In genomic region chr3:3109407-3110298, GRCh38 we compare ENCODE assay signal across 9 cellular contexts. TPM values are rescaled to one million over a fixed set of nuclear protein-coding genes. Genes with fewer than 3 reads are reported as not detected.
DNase-seq lines count a peak whose midpoint lies in the region; ATAC-seq and TF ChIP-seq lines count a peak whose summit lies in the region.
"Had no signal": no experiment of that assay in that cellular context is flagged by ENCODE, and none has a peak within 500 bp of the region (broad histone marks: within the 10 kb centered on the region; RNA-seq: fewer than 3 reads in every experiment).

No MANE protein-coding gene starts in this region.

- peaks cover 3% of the 10 kb centered on the region for H3K27me3 Mint-ChIP-seq in activated naive CD8-positive, alpha-beta T cell treated with anti-CD3 and anti-CD28 coated beads, Interleukin-2, amount 50 U/mL, for 24 hours
- peaks cover 17% of the 10 kb centered on the region for H3K27me3 Mint-ChIP-seq in activated naive CD8-positive, alpha-beta T cell treated with anti-CD3 and anti-CD28 coated beads for 36 hours
- peaks cover 0 to 8% of the 10 kb centered on the region in 2 donors for H3K27me3 Mint-ChIP-seq in stimulated activated naive B cell treated with anti-CD40 and anti-IgM and Interleukin-4, amounts not matched to agents 10 μg/mL and 1 μg/mL and 100 μg/mL, for 72 hours

- ATAC-seq in activated naive CD8-positive, alpha-beta T cell treated with anti-CD3 and anti-CD28 coated beads, Interleukin-2, amount 50 U/mL, for 24 hours, result peak; percentile 40
- ATAC-seq in HG03039 (IDR thresholded peaks at IDR 0.05; ENCODE audit: unreplicated experiment), result peak; percentile 69
- peak; percentile 60 to 61 for ATAC-seq in stimulated activated naive B cell treated with anti-CD40 and anti-IgM and Interleukin-4, amounts not matched to agents 10 μg/mL and 1 μg/mL and 100 μg/mL, for 72 hours (replicated peaks)

- peaks cover 18% of the 10 kb centered on the region for H3K4me1 Mint-ChIP-seq in activated naive CD8-positive, alpha-beta T cell treated with anti-CD3 and anti-CD28 coated beads, Interleukin-2, amount 50 U/mL, for 24 hours
- peaks cover 4% of the 10 kb centered on the region for H3K4me1 Mint-ChIP-seq in activated naive CD8-positive, alpha-beta T cell treated with anti-CD3 and anti-CD28 coated beads for 36 hours
- H3K4me1 Mint-ChIP-seq in stimulated activated naive B cell treated with anti-CD40 and anti-IgM and Interleukin-4, amounts not matched to agents 10 μg/mL and 1 μg/mL and 100 μg/mL, for 72 hours, result peaks cover 21 to 42% of the 10 kb centered on the region in 2 donors

- H3K27ac Mint-ChIP-seq in activated naive CD8-positive, alpha-beta T cell treated with anti-CD3 and anti-CD28 coated beads, Interleukin-2, amount 50 U/mL, for 24 hours, result no peak overlapping the region
- H3K27ac Mint-ChIP-seq in activated naive CD8-positive, alpha-beta T cell treated with anti-CD3 and anti-CD28 coated beads for 36 hours, result no peak overlapping the region
- no peak overlapping the region for H3K27ac Mint-ChIP-seq in stimulated activated naive B cell treated with anti-CD40 and anti-IgM and Interleukin-4, amounts not matched to agents 10 μg/mL and 1 μg/mL and 100 μg/mL, for 72 hours

- H3K4me3 ChIP-seq in WI38 (ENCODE audit: low read depth, low read length), result 0 out of 2 replicates have a peak overlapping the region, but pooled peaks have one; percentile 14
- H3K4me3 ChIP-seq: tibial artery had no signal

- POLR2A ChIA-PET in HEK293T (lab: Yijun Ruan, JAX), result no interaction called here

- DNase-seq in activated naive CD8-positive, alpha-beta T cell treated with anti-CD3 and anti-CD28 coated beads, Interleukin-2, amount 50 U/mL, for 24 hours, result no peak
- no peak for DNase-seq in activated naive CD8-positive, alpha-beta T cell treated with anti-CD3 and anti-CD28 coated beads for 36 hours
- no peak for DNase-seq in stimulated activated naive B cell treated with anti-CD40 and anti-IgM and Interleukin-4, amounts not matched to agents 10 μg/mL and 1 μg/mL and 100 μg/mL, for 72 hours
- DNase-seq in HCEC 1CT (no peak), GM20000 (ENCODE audit: low spot score) (no peak), HEK293T (ENCODE audit: extremely low spot score) (no peak)
- DNase-seq: tibial artery had no signal

- no peaks in the 10 kb centered on the region for H3K9me3 Mint-ChIP-seq in activated naive CD8-positive, alpha-beta T cell treated with anti-CD3 and anti-CD28 coated beads, Interleukin-2, amount 50 U/mL, for 24 hours
- no peaks in the 10 kb centered on the region for H3K9me3 Mint-ChIP-seq in activated naive CD8-positive, alpha-beta T cell treated with anti-CD3 and anti-CD28 coated beads for 36 hours
- H3K9me3 Mint-ChIP-seq in stimulated activated naive B cell treated with anti-CD40 and anti-IgM and Interleukin-4, amounts not matched to agents 10 μg/mL and 1 μg/mL and 100 μg/mL, for 72 hours, result peaks cover 0 to 4% of the 10 kb centered on the region in 2 donors

- peak overlapping the region; percentile 7 for H3K4me3 Mint-ChIP-seq in activated naive CD8-positive, alpha-beta T cell treated with anti-CD3 and anti-CD28 coated beads, Interleukin-2, amount 50 U/mL, for 24 hours
- H3K4me3 Mint-ChIP-seq in activated naive CD8-positive, alpha-beta T cell treated with anti-CD3 and anti-CD28 coated beads for 36 hours, result no peak overlapping the region
- H3K4me3 Mint-ChIP-seq in stimulated activated naive B cell treated with anti-CD40 and anti-IgM and Interleukin-4, amounts not matched to agents 10 μg/mL and 1 μg/mL and 100 μg/mL, for 72 hours, result peak overlapping the region in 1 of 2 donors; percentile 17

- CTCF ChIA-PET in HEK293T (lab: Yijun Ruan, JAX), result no interaction called here

- no peak for TF ChIP-seq CTCF in WI38 (IDR thresholded peaks at IDR 0.05; ENCODE audit: low read depth, low read length)
- no peak for TF ChIP-seq CTCF in GM20000 (IDR thresholded peaks at IDR 0.05; ENCODE audit: extremely low read depth, missing control alignments)

- H3K36me3 Mint-ChIP-seq in activated naive CD8-positive, alpha-beta T cell treated with anti-CD3 and anti-CD28 coated beads, Interleukin-2, amount 50 U/mL, for 24 hours (ENCODE audit: low read depth), result no peaks in the 10 kb centered on the region
- H3K36me3 Mint-ChIP-seq in activated naive CD8-positive, alpha-beta T cell treated with anti-CD3 and anti-CD28 coated beads for 36 hours, result no peaks in the 10 kb centered on the region
- H3K36me3 Mint-ChIP-seq in stimulated activated naive B cell treated with anti-CD40 and anti-IgM and Interleukin-4, amounts not matched to agents 10 μg/mL and 1 μg/mL and 100 μg/mL, for 72 hours, result no peaks in the 10 kb centered on the region

TF ChIP-seq in HEK293T, 16 proteins besides CTCF, POLR2A, EP300 and RAD21:
- TF ChIP-seq LEF1 (IDR thresholded peaks at IDR 0.05; ENCODE audit: borderline replicate concordance) (no peak), NFRKB (IDR thresholded peaks at IDR 0.05) (no peak), SUZ12 (IDR thresholded peaks at IDR 0.05) (no peak), FOXK2 (IDR thresholded peaks at IDR 0.05) (no peak), PKNOX1 (IDR thresholded peaks at IDR 0.05) (no peak), HDGF (IDR thresholded peaks at IDR 0.05; ENCODE audit: borderline replicate concordance) (no peak), BHLHE40 (IDR thresholded peaks at IDR 0.05; ENCODE audit: borderline replicate concordance) (no peak), L3MBTL2 (conservative IDR thresholded peaks at IDR 0.05) (no peak), FOXM1 (IDR thresholded peaks at IDR 0.05; ENCODE audit: borderline replicate concordance) (no peak)

RNA-seq across cellular contexts. Expression of gene IL5RA, which starts 0.5 kb away (rescaled TPM):
- total RNA-seq in activated naive CD8-positive, alpha-beta T cell treated with anti-CD3 and anti-CD28 coated beads for 36 hours, result not detected

RNA-seq across cellular contexts. Expression of gene TRNT1, which starts 17.1 kb away (rescaled TPM):
- 10 to 100 TPM; 52.0 to 59.5 TPM for total RNA-seq in activated naive CD8-positive, alpha-beta T cell treated with anti-CD3 and anti-CD28 coated beads for 36 hours
